Comparison of ENCODE assay signal across 22 cellular contexts in genomic region chr1:55051169-55051568, GRCh38. TPM values are rescaled to one million over a fixed set of nuclear protein-coding genes. Genes with fewer than 3 reads are reported as not detected.
"Had no signal": no experiment of that assay in that cellular context is flagged by ENCODE, and none has a peak within 500 bp of the region (broad histone marks: within the 10 kb centered on the region; RNA-seq: fewer than 3 reads in every experiment).

No MANE protein-coding gene starts in this region.

- H3K9me3 ChIP-seq: esophagus squamous epithelium, gastroesophageal sphincter, left ventricle myocardium inferior, lower lobe of right lung, stomach, thoracic aorta, transverse colon had no signal

- H3K36me3 ChIP-seq: gastroesophageal sphincter, left ventricle myocardium inferior, stomach, thoracic aorta, transverse colon had no signal

- H3K4me1 ChIP-seq: esophagus squamous epithelium, gastroesophageal sphincter, lower lobe of right lung, parathyroid adenoma, transverse colon had no signal

- DNase-seq: effector memory CD8-positive, alpha-beta T cell; esophagus squamous epithelium; foreskin fibroblast; glutamatergic neuron; immature natural killer cell; left ventricle myocardium inferior; lower lobe of right lung; midbrain; occipital lobe; small intestine; stimulated activated CD4-positive, alpha-beta T cell treated with anti-CD3 and anti-CD28 coated beads, Interleukin-12 subunit alpha, Interleukin-12 subunit beta, amount 100 ng/mL, for 4 hours; stimulated activated naive CD4-positive, alpha-beta T cell; stomach; transverse colon had no signal

- ATAC-seq: effector memory CD8-positive, alpha-beta T cell; gastroesophageal sphincter; lower lobe of right lung; natural killer cell treated with Interleukin-12 subunit alpha and Interleukin-12 subunit beta and Interleukin-15 and Interleukin-18, amount 100 ng/mL, for 72 hours had no signal

- H3K27ac ChIP-seq: esophagus squamous epithelium, gastroesophageal sphincter, left ventricle myocardium inferior, lower lobe of right lung, parathyroid adenoma, stomach, thoracic aorta, transverse colon had no signal

- H3K79me2 ChIP-seq: parathyroid adenoma had no signal

- H2AFZ ChIP-seq: parathyroid adenoma had no signal

- H3K4me3 ChIP-seq: esophagus squamous epithelium, gastroesophageal sphincter, left ventricle myocardium inferior, lower lobe of right lung, stomach, thoracic aorta, transverse colon had no signal

- FAIRE-seq: small intestine, urothelium cell line had no signal

- H3K9ac ChIP-seq: parathyroid adenoma had no signal

- H3K27me3 ChIP-seq: esophagus squamous epithelium, gastroesophageal sphincter, stomach, transverse colon had no signal

RNA-seq across cellular contexts. Expression of gene PCSK9, which starts 11.8 kb away (rescaled TPM):
- total RNA-seq: left ventricle myocardium inferior; natural killer cell treated with Interleukin-12 subunit alpha and Interleukin-12 subunit beta and Interleukin-15 and Interleukin-18, amount 100 ng/mL, for 72 hours had no signal
- polyA plus RNA-seq: immature natural killer cell had no signal

RNA-seq across cellular contexts. Expression of gene BSND, which starts 52.4 kb away (rescaled TPM):
- total RNA-seq: epithelial cell of proximal tubule; esophagus squamous epithelium; gastroesophageal sphincter; left ventricle myocardium inferior; lower lobe of right lung; natural killer cell treated with Interleukin-12 subunit alpha and Interleukin-12 subunit beta and Interleukin-15 and Interleukin-18, amount 100 ng/mL, for 72 hours; occipital lobe; pulmonary artery endothelial cell; stomach; thoracic aorta; transverse colon had no signal
- polyA plus RNA-seq: immature natural killer cell, keratinocyte, stomach had no signal
